ENCODE assay signal across 8 cellular contexts in genomic region chr20:48722737-48723191, GRCh38.
DNase-seq lines count a peak whose midpoint lies in the region; ATAC-seq, FAIRE-seq and TF ChIP-seq lines count a peak whose summit lies in the region.

No MANE protein-coding gene starts in this region.

- no peaks in the 10 kb centered on the region for H3K27me3 ChIP-seq in upper lobe of left lung

- H3K27ac ChIP-seq in kidney (ENCODE audit: low read depth in 2 of 2, low read length in 2 of 2) (peak overlapping the region; percentile 39 to 55), upper lobe of left lung (peak overlapping the region; percentile 79 to 87 (median 84))

- H3K9me3 Mint-ChIP-seq in activated naive CD4-positive, alpha-beta T cell treated with anti-CD3 and anti-CD28 coated beads, Interleukin-2, amount 50 U/mL, for 72 hours = no peaks in the 10 kb centered on the region
- H3K9me3 Mint-ChIP-seq in activated naive CD8-positive, alpha-beta T cell treated with anti-CD3 and anti-CD28 coated beads, Interleukin-2, amount 10 ng/mL, durations not matched to agents 7 days and 5 days = no peaks in the 10 kb centered on the region

- intact Hi-C loops in kidney (cut with DNase I) = no loop called here

- H3K36me3 ChIP-seq in kidney (ENCODE audit: control insufficient read depth in 1 of 2, insufficient read depth in 2 of 2, low read length in 2 of 2) = no peaks in the 10 kb centered on the region
- peaks cover 0 to 21% (median 5%) of the 10 kb centered on the region in 4 donors for H3K36me3 ChIP-seq in upper lobe of left lung

- no peak for ATAC-seq in activated naive CD4-positive, alpha-beta T cell treated with anti-CD3 and anti-CD28 coated beads, Interleukin-2, amount 50 U/mL, for 72 hours
- peak; percentile 20 for ATAC-seq in activated naive CD8-positive, alpha-beta T cell treated with anti-CD3 and anti-CD28 coated beads, Interleukin-2, amount 10 ng/mL, durations not matched to agents 7 days and 5 days (ENCODE audit: low read depth)
- ATAC-seq in upper lobe of left lung (ENCODE audit: low FRiP score in 2 of 2) (no peak), HG03095 (IDR thresholded peaks at IDR 0.05; ENCODE audit: unreplicated experiment) (no peak)

- TF ChIP-seq EP300 in upper lobe of left lung (IDR thresholded peaks at IDR 0.05) = no peak

- peak overlapping the region; percentile 39 to 93 for H3K27ac Mint-ChIP-seq in activated naive CD4-positive, alpha-beta T cell treated with anti-CD3 and anti-CD28 coated beads, Interleukin-2, amount 50 U/mL, for 72 hours
- peak overlapping the region; percentile 91 for H3K27ac Mint-ChIP-seq in activated naive CD8-positive, alpha-beta T cell treated with anti-CD3 and anti-CD28 coated beads, Interleukin-2, amount 10 ng/mL, durations not matched to agents 7 days and 5 days

- peaks cover 0 to 28% of the 10 kb centered on the region in 2 donors for H3K36me3 Mint-ChIP-seq in activated naive CD4-positive, alpha-beta T cell treated with anti-CD3 and anti-CD28 coated beads, Interleukin-2, amount 50 U/mL, for 72 hours
- peaks cover 54% of the 10 kb centered on the region for H3K36me3 Mint-ChIP-seq in activated naive CD8-positive, alpha-beta T cell treated with anti-CD3 and anti-CD28 coated beads, Interleukin-2, amount 10 ng/mL, durations not matched to agents 7 days and 5 days

- DNase-seq in activated naive CD4-positive, alpha-beta T cell treated with anti-CD3 and anti-CD28 coated beads, Interleukin-2, amount 50 U/mL, for 72 hours (ENCODE audit: low spot score in 2 of 2) = no peak
- DNase-seq in activated naive CD4-positive, alpha-beta T cell (lab: John Stamatoyannopoulos, UW) = no peak
- DNase-seq in activated naive CD8-positive, alpha-beta T cell treated with anti-CD3 and anti-CD28 coated beads, Interleukin-2, amount 10 ng/mL, durations not matched to agents 7 days and 5 days = no peak
- no peak for DNase-seq in kidney
- DNase-seq in upper lobe of left lung = peak in 1 of 2 donors; percentile 43
- no peak for DNase-seq in KG1 (lab: John Stamatoyannopoulos, UW)
- no peak for DNase-seq in activated CD4-positive, alpha-beta T cell treated with anti-CD3 and anti-CD28 coated beads for 48 hours

- TF ChIP-seq CTCF in kidney (IDR thresholded peaks at IDR 0.05; ENCODE audit: borderline replicate concordance, extremely low read depth, insufficient read depth) (no peak), upper lobe of left lung (IDR thresholded peaks at IDR 0.05) (peak in 1 of 6 experiments; percentile 22)

- H3K4me1 ChIP-seq in kidney (ENCODE audit: control insufficient read depth in 1 of 2, insufficient read depth in 1 of 2, low read depth in 1 of 2, low read length in 2 of 2) (peaks cover 4 to 13% of the 10 kb centered on the region in 2 donors), upper lobe of left lung (peaks cover 54 to 72% (median 62%) of the 10 kb centered on the region in 4 donors)

- POLR2A ChIA-PET in activated naive CD8-positive, alpha-beta T cell treated with anti-CD3 and anti-CD28 coated beads, Interleukin-2, amount 10 ng/mL, durations not matched to agents 7 days and 5 days (lab: Charles Lee) = interaction anchor here (1.1 to 1.6 kb wide), 2 partner anchors 16 to 104 kb away, joined by 3 to 5 read pairs; no protein-coding TSS in a partner anchor

- no peak for TF ChIP-seq POLR2A in upper lobe of left lung (IDR thresholded peaks at IDR 0.05)

- H3K4me3 ChIP-seq in kidney (ENCODE audit: low read length in 2 of 2) (no peak overlapping the region), upper lobe of left lung (no peak overlapping the region)

- WGBS in upper lobe of left lung, 2 donors = 20 to 30% methylated on average over 6 to 7 of the region's 8 CpGs

- H3K4me3 Mint-ChIP-seq in activated naive CD8-positive, alpha-beta T cell treated with anti-CD3 and anti-CD28 coated beads, Interleukin-2, amount 10 ng/mL, durations not matched to agents 7 days and 5 days = peak overlapping the region; percentile 57

- no peak for FAIRE-seq in kidney (lab: Jason Lieb, UNC)

- H3K9ac ChIP-seq in kidney (ENCODE audit: low read length in 2 of 2) = no peak overlapping the region

- peaks cover 67% of the 10 kb centered on the region for H3K4me1 Mint-ChIP-seq in activated naive CD8-positive, alpha-beta T cell treated with anti-CD3 and anti-CD28 coated beads, Interleukin-2, amount 10 ng/mL, durations not matched to agents 7 days and 5 days

- no peaks in the 10 kb centered on the region for H3K9me3 ChIP-seq in kidney (ENCODE audit: control insufficient read depth in 1 of 2, low read length in 2 of 2)
- no peaks in the 10 kb centered on the region for H3K9me3 ChIP-seq in upper lobe of left lung

- H3K27me3 Mint-ChIP-seq in activated naive CD8-positive, alpha-beta T cell treated with anti-CD3 and anti-CD28 coated beads, Interleukin-2, amount 10 ng/mL, durations not matched to agents 7 days and 5 days = no peaks in the 10 kb centered on the region
